1 cellular context compared by ENCODE assay signal in genomic region chr1:27021347-27022031, GRCh38.
TF ChIP-seq lines count a peak whose summit lies in the region.

No MANE protein-coding gene starts in this region.

TF ChIP-seq in K562, 482 proteins besides CTCF, POLR2A, EP300 and RAD21 (continued from another document and continues in another):
- TF ChIP-seq ZNF277 (CRISPR knock-in tag; IDR thresholded peaks at IDR 0.05; ENCODE audit: borderline replicate concordance), result no peak
- TF ChIP-seq ZBTB9 (CRISPR knock-in tag; IDR thresholded peaks at IDR 0.05), result peak; percentile 89
- no peak for TF ChIP-seq REST (CRISPR knock-in tag; IDR thresholded peaks at IDR 0.05; ENCODE audit: low read depth)
- no peak for TF ChIP-seq TBP (optimal IDR thresholded peaks at IDR 0.05; ENCODE audit: low read depth, low read length)
- TF ChIP-seq ZNF586 (CRISPR knock-in tag; conservative IDR thresholded peaks at IDR 0.05), result no peak
- no peak for TF ChIP-seq HMGXB4 (CRISPR knock-in tag; IDR thresholded peaks at IDR 0.05)
- no peak for TF ChIP-seq BRD9 (IDR thresholded peaks at IDR 0.05; ENCODE audit: low read depth, partially characterized antibody)
- TF ChIP-seq STAT6 (CRISPR knock-in tag; IDR thresholded peaks at IDR 0.05), result no peak
- TF ChIP-seq NFIC (IDR thresholded peaks at IDR 0.05), result no peak
- no peak for TF ChIP-seq RUNX1 (IDR thresholded peaks at IDR 0.05; ENCODE audit: low read depth)
- no peak for TF ChIP-seq ARID3B (CRISPR knock-in tag; IDR thresholded peaks at IDR 0.05; ENCODE audit: borderline replicate concordance)
- no peak for TF ChIP-seq ZHX1 (conservative IDR thresholded peaks at IDR 0.05; ENCODE audit: low read length)
- peak; percentile 49; the same call in 1 of the 2 replicates for TF ChIP-seq ZNF41 (CRISPR knock-in tag; conservative IDR thresholded peaks at IDR 0.05)
- TF ChIP-seq HSF4 (CRISPR knock-in tag; IDR thresholded peaks at IDR 0.05; ENCODE audit: borderline replicate concordance), result 0 out of 2 replicates have a peak, but pooled peaks have one; percentile 29
- no peak for TF ChIP-seq WHSC1 (IDR thresholded peaks at IDR 0.05; ENCODE audit: low read length)
- no peak for TF ChIP-seq ZNF398 (CRISPR knock-in tag; IDR thresholded peaks at IDR 0.05)
- TF ChIP-seq ZBTB5 (IDR thresholded peaks at IDR 0.05), result no peak
- no peak for TF ChIP-seq IFI16 (CRISPR knock-in tag; IDR thresholded peaks at IDR 0.05)
- peak; percentile 57; the same call in 1 of the 2 replicates for TF ChIP-seq ZNF589 (CRISPR knock-in tag; IDR thresholded peaks at IDR 0.05; ENCODE audit: low read depth)
- no peak for TF ChIP-seq PHB (CRISPR knock-in tag; IDR thresholded peaks at IDR 0.05)
- no peak for TF ChIP-seq NCOR1 (IDR thresholded peaks at IDR 0.05)
- no peak for TF ChIP-seq ZNF280B (CRISPR knock-in tag; IDR thresholded peaks at IDR 0.05)
- no peak for TF ChIP-seq ZNF280A (IDR thresholded peaks at IDR 0.05; ENCODE audit: low read depth, partially characterized antibody)
- 0 out of 2 replicates have a peak, but pooled peaks have one; percentile 30 for TF ChIP-seq CREB3 (tag; conservative IDR thresholded peaks at IDR 0.05; ENCODE audit: low read depth)
- no peak for TF ChIP-seq MAFF (IDR thresholded peaks at IDR 0.05; ENCODE audit: low read length)
- no peak for TF ChIP-seq ZNF282 (CRISPR knock-in tag; IDR thresholded peaks at IDR 0.05)
- no peak for TF ChIP-seq TCF3 (CRISPR knock-in tag; IDR thresholded peaks at IDR 0.05)
- no peak; the same call in 1 of the 2 replicates for TF ChIP-seq ZNF354B (CRISPR knock-in tag; IDR thresholded peaks at IDR 0.05)
- TF ChIP-seq NFATC3 (IDR thresholded peaks at IDR 0.05), result no peak
- TF ChIP-seq PHF21A (IDR thresholded peaks at IDR 0.05; ENCODE audit: borderline replicate concordance, low read depth), result no peak
